ENCODE assay signal across 18 cellular contexts in the genomic region with DNA sequence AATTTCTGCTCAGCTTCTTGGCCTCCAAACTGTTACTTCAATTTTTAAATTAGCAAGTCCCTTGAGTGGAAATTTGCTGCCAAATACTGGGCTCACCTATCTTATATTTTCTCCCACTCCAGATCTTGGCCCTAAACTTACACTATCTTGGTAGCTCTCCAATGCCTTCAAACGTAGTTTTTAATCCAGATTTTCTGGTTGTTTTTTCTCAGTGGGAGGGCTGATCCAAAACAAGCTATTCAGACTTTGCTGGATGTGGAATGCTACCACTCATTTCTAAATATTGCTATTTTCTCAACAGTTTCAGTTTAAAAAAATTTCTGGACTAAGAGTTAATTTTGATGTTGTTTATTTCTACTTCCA.
DNase-seq lines count a peak whose midpoint lies in the region; ATAC-seq and TF ChIP-seq lines count a peak whose summit lies in the region.
"Had no signal": no experiment of that assay in that cellular context is flagged by ENCODE, and none has a peak within 500 bp of the region (broad histone marks: within the 10 kb centered on the region; RNA-seq: fewer than 3 reads in every experiment).

No MANE protein-coding gene starts in this region.

- no peak overlapping the region for H3K14ac ChIP-seq in mesenchymal stem cell (ENCODE audit: low read length in 2 of 2)

- H3K36me3 ChIP-seq in heart left ventricle, result no peaks in the 10 kb centered on the region
- no peaks in the 10 kb centered on the region for H3K36me3 ChIP-seq in adipocyte (ENCODE audit: control insufficient read depth, insufficient read depth, low read length, severe bottlenecking)
- no peaks in the 10 kb centered on the region for H3K36me3 ChIP-seq in upper lobe of right lung
- no peaks in the 10 kb centered on the region for H3K36me3 ChIP-seq in mesenchymal stem cell (ENCODE audit: control insufficient read depth in 1 of 2, insufficient read depth in 2 of 2, low read depth in 1 of 2, low read length in 2 of 2)
- H3K36me3 ChIP-seq: BLaER1 treated with 17β-estradiol and CSF1 and Interleukin-3, amounts not matched to agents 10 nM and 100 nM had no signal

- H3K4ac ChIP-seq in mesenchymal stem cell (ENCODE audit: low read depth in 1 of 2, low read length in 2 of 2), result no peak overlapping the region

- H3K79me1 ChIP-seq in mesenchymal stem cell (replicated peaks; ENCODE audit: low read length, poor library complexity, severe bottlenecking), result no peaks in the 10 kb centered on the region

- no peak overlapping the region for H3K23ac ChIP-seq in mesenchymal stem cell (ENCODE audit: low read length in 2 of 2)

- DNase-seq in Right ventricle myocardium superior (no peak), heart left ventricle (no peak), adipocyte (ENCODE audit: low read depth) (no peak), sciatic nerve (ENCODE audit: low spot score) (no peak), upper lobe of right lung (no peak), mesenchymal stem cell (no peak), dedifferentiated amniotic fluid mesenchymal stem cell (ENCODE audit: extremely low spot score) (no peak)
- DNase-seq: CD4-positive, alpha-beta T cell; DMS53; HCEC 1CT; KBM-7; NCI-H1105 treated with DMSO at 0.1 percent for 48 hours; NCI-H146; NCI-H1930; NCI-H526 treated with DMSO at 0.1 percent for 48 hours; RPMI8226; SHP77 treated with DMSO at 0.1 percent for 48 hours had no signal

- H3K4me1 ChIP-seq in heart left ventricle (peaks cover 0 to 6% (median 0%) of the 10 kb centered on the region in 12 donors), adipocyte (ENCODE audit: control insufficient read depth, insufficient read depth, low read length) (peaks cover 25% of the 10 kb centered on the region), upper lobe of right lung (no peaks in the 10 kb centered on the region), mesenchymal stem cell (ENCODE audit: control insufficient read depth, insufficient read depth, low read depth, low read length) (no peaks in the 10 kb centered on the region)

- peaks cover 0 to 13% (median 0%) of the 10 kb centered on the region in 12 donors for H3K9me3 ChIP-seq in heart left ventricle
- no peaks in the 10 kb centered on the region for H3K9me3 ChIP-seq in adipocyte (ENCODE audit: control insufficient read depth, low read length)
- H3K9me3 ChIP-seq in upper lobe of right lung, result no peaks in the 10 kb centered on the region
- no peaks in the 10 kb centered on the region for H3K9me3 ChIP-seq in mesenchymal stem cell (ENCODE audit: control insufficient read depth, low read length)

- no peaks in the 10 kb centered on the region for H3K27me3 ChIP-seq in heart left ventricle
- H3K27me3 ChIP-seq in adipocyte (replicated peaks; ENCODE audit: control insufficient read depth, insufficient read depth, low read length), result no peaks in the 10 kb centered on the region
- H3K27me3 ChIP-seq in upper lobe of right lung, result no peaks in the 10 kb centered on the region
- peaks cover 0 to 13% of the 10 kb centered on the region in 2 experiments for H3K27me3 ChIP-seq in mesenchymal stem cell (ENCODE audit: control insufficient read depth in 1 of 2, insufficient read depth in 1 of 2, low read length in 2 of 2)
- H3K27me3 ChIP-seq: BLaER1 treated with 17β-estradiol and CSF1 and Interleukin-3, amounts not matched to agents 10 nM and 100 nM had no signal

- no peak overlapping the region for H2BK15ac ChIP-seq in mesenchymal stem cell (ENCODE audit: low read depth, poor library complexity, severe bottlenecking)

- H3K27ac ChIP-seq in heart left ventricle, result no peak overlapping the region
- no peak overlapping the region for H3K27ac ChIP-seq in upper lobe of right lung
- no peak overlapping the region for H3K27ac ChIP-seq in mesenchymal stem cell (ENCODE audit: low read length, poor library complexity, severe bottlenecking)
- H3K27ac ChIP-seq: BLaER1 treated with 17β-estradiol and CSF1 and Interleukin-3, amounts not matched to agents 10 nM and 100 nM had no signal

- TF ChIP-seq POLR2A in heart left ventricle (IDR thresholded peaks at IDR 0.05), result no peak

- no peak overlapping the region for H4K8ac ChIP-seq in mesenchymal stem cell (ENCODE audit: low read length)

- H3K9ac ChIP-seq in adipocyte (ENCODE audit: low read length), result peak overlapping the region; percentile 40
- no peak overlapping the region for H3K9ac ChIP-seq in mesenchymal stem cell (ENCODE audit: low read length)
- H3K9ac ChIP-seq: BLaER1 treated with 17β-estradiol and CSF1 and Interleukin-3, amounts not matched to agents 10 nM and 100 nM had no signal

- no peak overlapping the region for H2AK5ac ChIP-seq in mesenchymal stem cell (ENCODE audit: low read length, severe bottlenecking)

- no peak overlapping the region for H3K4me2 ChIP-seq in mesenchymal stem cell (ENCODE audit: low read length, poor library complexity, severe bottlenecking)

- no peak for TF ChIP-seq CTCF in heart left ventricle (IDR thresholded peaks at IDR 0.05)
- no peak for TF ChIP-seq CTCF in upper lobe of right lung (IDR thresholded peaks at IDR 0.05)

- H2BK12ac ChIP-seq in mesenchymal stem cell (ENCODE audit: low read length in 2 of 2), result no peak overlapping the region

- H2BK120ac ChIP-seq in mesenchymal stem cell (ENCODE audit: low read depth, low read length), result no peak overlapping the region

- no peak overlapping the region for H3K4me3 ChIP-seq in heart left ventricle
- H3K4me3 ChIP-seq in adipocyte (ENCODE audit: low read length), result peak overlapping the region; percentile 1
- no peak overlapping the region for H3K4me3 ChIP-seq in upper lobe of right lung
- no peak overlapping the region for H3K4me3 ChIP-seq in mesenchymal stem cell (ENCODE audit: insufficient read depth in 1 of 2, low read depth in 1 of 2, low read length in 2 of 2)
- H3K4me3 ChIP-seq: BLaER1 treated with 17β-estradiol and CSF1 and Interleukin-3, amounts not matched to agents 10 nM and 100 nM had no signal

- WGBS in heart left ventricle, 4 donors, result 8 to 34% (median 19%) methylated on average over 1 of the region's 1 CpG
- WGBS in mesenchymal stem cell, result no CpG with 5 or more reads among the region's 1 CpG

- intact Hi-C loops in Right ventricle myocardium superior (cut with DNase I) (no loop called here), heart left ventricle (cut with DNase I) (loop anchor here in 2 of 10 donors (10.0 kb wide), 2 partner anchors 51 to 81 kb away; no protein-coding TSS in a partner anchor), sciatic nerve (cut with DNase I) (no loop called here), upper lobe of right lung (cut with DNase I) (no loop called here)

- no peak overlapping the region for H4K91ac ChIP-seq in mesenchymal stem cell (ENCODE audit: low read length)

- no peak overlapping the region for H2AFZ ChIP-seq in mesenchymal stem cell (ENCODE audit: low read depth, low read length)

- peak; percentile 77 for ATAC-seq in Right ventricle myocardium superior (ENCODE audit: poor library complexity)
- no peak for ATAC-seq in heart left ventricle
- peak; percentile 76 for ATAC-seq in sciatic nerve
- ATAC-seq in upper lobe of right lung, result no peak

- H3K18ac ChIP-seq in mesenchymal stem cell (ENCODE audit: low read depth in 1 of 2, low read length in 2 of 2), result no peak overlapping the region

- H2BK5ac ChIP-seq in mesenchymal stem cell (ENCODE audit: low read depth, low read length, poor library complexity, severe bottlenecking), result no peak overlapping the region

Comparison
In these comparisons a context has a peak if more than half of its experiments do, and no peak if none do; other contexts are left out.
1. ATAC-seq: peak in Right ventricle myocardium superior (single experiment) and sciatic nerve (single experiment); none in heart left ventricle (0 of 4) and upper lobe of right lung (single experiment).